32 cellular contexts compared by ENCODE assay signal in genomic region chr2:193670478-193670877, GRCh38.
"Had no signal": no experiment of that assay in that cellular context is flagged by ENCODE, and none has a peak within 500 bp of the region (broad histone marks: within the 10 kb centered on the region; RNA-seq: fewer than 3 reads in every experiment).

No MANE protein-coding gene starts in this region.

- H3K9ac ChIP-seq: neural progenitor cell, parathyroid adenoma had no signal

- H3K27me3 Mint-ChIP-seq: naive B cell; natural killer cell treated with Interleukin-12 subunit alpha and Interleukin-12 subunit beta and Interleukin-15 and Interleukin-18, amount 100 ng/mL, for 72 hours; progenitor cell of endocrine pancreas; stimulated activated memory B cell treated with anti-CD40 and anti-IgM and Interleukin-4, amounts not matched to agents 10 μg/mL and 1 μg/mL and 100 μg/mL, for 72 hours; stimulated activated naive CD8-positive, alpha-beta T cell treated with anti-CD3 and anti-CD28 coated beads, Interleukin-15, amount 100 ng/mL, for 72 hours; type B pancreatic cell had no signal

- H3K4me1 Mint-ChIP-seq: naive B cell; naive thymus-derived CD8-positive, alpha-beta T cell; nephron progenitor cell; neural progenitor cell; stimulated activated memory B cell treated with anti-CD40 and anti-IgM and Interleukin-4, amounts not matched to agents 10 μg/mL and 1 μg/mL and 100 μg/mL, for 72 hours; stimulated activated naive CD8-positive, alpha-beta T cell treated with anti-CD3 and anti-CD28 coated beads, Interleukin-15, amount 100 ng/mL, for 72 hours had no signal

- H3K27ac Mint-ChIP-seq: naive B cell; naive thymus-derived CD8-positive, alpha-beta T cell; natural killer cell treated with Interleukin-12 subunit alpha and Interleukin-12 subunit beta and Interleukin-15 and Interleukin-18, amount 100 ng/mL, for 72 hours; nephron progenitor cell; neural progenitor cell; progenitor cell of endocrine pancreas; stimulated activated memory B cell treated with anti-CD40 and anti-IgM and Interleukin-4, amounts not matched to agents 10 μg/mL and 1 μg/mL and 100 μg/mL, for 72 hours; stimulated activated naive CD8-positive, alpha-beta T cell treated with anti-CD3 and anti-CD28 coated beads, Interleukin-15, amount 100 ng/mL, for 72 hours; type B pancreatic cell had no signal

- H2AFZ ChIP-seq: neural progenitor cell, parathyroid adenoma had no signal

- DNase-seq: naive B cell; naive thymus-derived CD8-positive, alpha-beta T cell; nephron progenitor cell; occipital lobe; ovary; posterior cingulate gyrus; psoas muscle; right cardiac atrium; right lobe of liver; sigmoid colon; spleen; stimulated activated CD4-positive, alpha-beta T cell treated with anti-CD3 and anti-CD28 coated beads, Interleukin-12 subunit alpha, Interleukin-12 subunit beta, amount 100 ng/mL, for 4 hours; stimulated activated CD4-positive, alpha-beta T cell treated with anti-CD3 and anti-CD28 coated beads, Interleukin-1b, Interleukin-23, amount 100 ng/mL, for 48 hours; stimulated activated CD4-positive, alpha-beta T cell treated with anti-CD3 and anti-CD28 coated beads, Interleukin-4, amount 100 ng/mL, for 24 hours; stimulated activated naive CD4-positive, alpha-beta T cell; stimulated activated naive CD8-positive, alpha-beta T cell treated with anti-CD3 and anti-CD28 coated beads, Interleukin-15, amount 100 ng/mL, for 72 hours; stimulated activated naive CD8-positive, alpha-beta T cell treated with anti-CD3 and anti-CD28 coated beads, Interleukin-15, Interleukin-2, amounts not matched to agents 100 U/mL and 50 U/mL, for 24 hours; substantia nigra; testis; tibial artery; transverse colon; upper lobe of right lung; uterus had no signal

- H3K9me3 Mint-ChIP-seq: naive B cell; neural progenitor cell; stimulated activated memory B cell treated with anti-CD40 and anti-IgM and Interleukin-4, amounts not matched to agents 10 μg/mL and 1 μg/mL and 100 μg/mL, for 72 hours; stimulated activated naive CD8-positive, alpha-beta T cell treated with anti-CD3 and anti-CD28 coated beads, Interleukin-15, amount 100 ng/mL, for 72 hours; type B pancreatic cell had no signal

- H3K79me2 ChIP-seq: parathyroid adenoma had no signal

- H3K4me2 ChIP-seq: neural progenitor cell, smooth muscle cell had no signal

- ATAC-seq: naive thymus-derived CD8-positive, alpha-beta T cell; natural killer cell treated with Interleukin-12 subunit alpha and Interleukin-12 subunit beta and Interleukin-15 and Interleukin-18, amount 100 ng/mL, for 72 hours; psoas muscle; right cardiac atrium; right lobe of liver; stimulated activated memory B cell treated with anti-CD40 and anti-IgM and Interleukin-4, amounts not matched to agents 10 μg/mL and 1 μg/mL and 100 μg/mL, for 72 hours; stimulated activated naive CD8-positive, alpha-beta T cell treated with anti-CD3 and anti-CD28 coated beads, Interleukin-15, amount 100 ng/mL, for 72 hours; stimulated activated naive CD8-positive, alpha-beta T cell treated with anti-CD3 and anti-CD28 coated beads, Interleukin-15, Interleukin-2, amounts not matched to agents 100 U/mL and 50 U/mL, for 24 hours; upper lobe of right lung had no signal

- H3K36me3 ChIP-seq: neural progenitor cell, ovary, right lobe of liver, sigmoid colon, spleen, suprapubic skin, tibial artery, transverse colon, upper lobe of right lung, uterus had no signal

- H3K4me3 Mint-ChIP-seq: naive B cell; naive thymus-derived CD8-positive, alpha-beta T cell; natural killer cell treated with Interleukin-12 subunit alpha and Interleukin-12 subunit beta and Interleukin-15 and Interleukin-18, amount 100 ng/mL, for 72 hours; nephron progenitor cell; neural progenitor cell; stimulated activated memory B cell treated with anti-CD40 and anti-IgM and Interleukin-4, amounts not matched to agents 10 μg/mL and 1 μg/mL and 100 μg/mL, for 72 hours; stimulated activated naive CD8-positive, alpha-beta T cell treated with anti-CD3 and anti-CD28 coated beads, Interleukin-15, amount 100 ng/mL, for 72 hours; type B pancreatic cell had no signal

- H3K4me1 ChIP-seq: neural progenitor cell, parathyroid adenoma, psoas muscle, right lobe of liver, sigmoid colon, spleen, suprapubic skin, testis, tibial artery, transverse colon, upper lobe of right lung, uterus had no signal

- H3K4me3 ChIP-seq: neural progenitor cell, ovary, psoas muscle, right lobe of liver, sigmoid colon, skin epidermis, smooth muscle cell, spleen, suprapubic skin, testis, tibial artery, transverse colon, upper lobe of right lung, uterus had no signal

- H3K27me3 ChIP-seq: neural progenitor cell, ovary, right lobe of liver, sigmoid colon, spleen, suprapubic skin, testis, tibial artery, transverse colon, upper lobe of right lung, uterus had no signal

- H3K36me3 Mint-ChIP-seq: naive B cell; naive thymus-derived CD8-positive, alpha-beta T cell; natural killer cell treated with Interleukin-12 subunit alpha and Interleukin-12 subunit beta and Interleukin-15 and Interleukin-18, amount 100 ng/mL, for 72 hours; neural progenitor cell; stimulated activated memory B cell treated with anti-CD40 and anti-IgM and Interleukin-4, amounts not matched to agents 10 μg/mL and 1 μg/mL and 100 μg/mL, for 72 hours; type B pancreatic cell had no signal

- H3K27ac ChIP-seq: neural progenitor cell, ovary, parathyroid adenoma, psoas muscle, right lobe of liver, sigmoid colon, skin epidermis, spleen, suprapubic skin, testis, tibial artery, transverse colon, upper lobe of right lung, uterus had no signal

- H3K9me3 ChIP-seq: ovary, psoas muscle, right lobe of liver, sigmoid colon, spleen, suprapubic skin, testis, tibial artery, transverse colon, upper lobe of right lung, uterus had no signal
